8 cellular contexts compared by ENCODE assay signal in genomic region chr4:176195184-176195978, GRCh38. TPM values are rescaled to one million over a fixed set of nuclear protein-coding genes. Genes with fewer than 3 reads are reported as not detected.
DNase-seq lines count a peak whose midpoint lies in the region; ATAC-seq and TF ChIP-seq lines count a peak whose summit lies in the region.

TSS of gene SPATA4 (minus strand) at chr4:176195585. CDS start at chr4:176195562, 23 bp downstream.

- intact Hi-C loops in dendritic cell treated with granulocyte-macrophage colony-stimulating factor and Interleukin-4, amounts not matched to agents 40 ng/mL and 50 ng/mL, for 4 days (cut with micrococcal nuclease), result loop anchor here (1.0 kb wide), 1 partner anchor 124 kb away; the partner anchor contains the start of gene SPCS3
- intact Hi-C loops in left lung (cut with DNase I), result no loop called here

- H3K36me3 ChIP-seq in BLaER1 treated with 17β-estradiol and CSF1 and Interleukin-3, amounts not matched to agents 10 nM and 100 nM, result no peaks in the 10 kb centered on the region
- H3K36me3 ChIP-seq in left lung, result no peaks in the 10 kb centered on the region

- no peaks in the 10 kb centered on the region for H3K9me3 ChIP-seq in BLaER1 treated with 17β-estradiol and CSF1 and Interleukin-3, amounts not matched to agents 10 nM and 100 nM (replicated peaks in 1 of 11)
- H3K9me3 ChIP-seq in left lung, result no peaks in the 10 kb centered on the region

- H3K4me2 ChIP-seq in BLaER1 treated with 17β-estradiol and CSF1 and Interleukin-3, amounts not matched to agents 10 nM and 100 nM, result peak within 1 kb of the TSS; percentile 81 to 96 (median 88)

- peak within 1 kb of the TSS; percentile 91 for H3K4me3 Mint-ChIP-seq in dendritic cell treated with granulocyte-macrophage colony-stimulating factor and Interleukin-4, amounts not matched to agents 40 ng/mL and 50 ng/mL, for 4 days

- H4K20me1 ChIP-seq in BLaER1 treated with 17β-estradiol and CSF1 and Interleukin-3, amounts not matched to agents 10 nM and 100 nM, result no peaks in the 10 kb centered on the region

- peaks cover 12% of the 10 kb centered on the region for H3K27me3 Mint-ChIP-seq in dendritic cell treated with granulocyte-macrophage colony-stimulating factor and Interleukin-4, amounts not matched to agents 40 ng/mL and 50 ng/mL, for 4 days

- no peaks in the 10 kb centered on the region for H3K27me3 ChIP-seq in BLaER1 treated with 17β-estradiol and CSF1 and Interleukin-3, amounts not matched to agents 10 nM and 100 nM
- H3K27me3 ChIP-seq in left lung, result peaks cover 0 to 4% of the 10 kb centered on the region in 2 donors

- H3K27ac ChIP-seq in BLaER1 treated with 17β-estradiol and CSF1 and Interleukin-3, amounts not matched to agents 10 nM and 100 nM, result peak within 1 kb of the TSS; percentile 34 to 74 (median 63); a peak in 19 of 22 replicates
- peak within 1 kb of the TSS; percentile 70 to 74 for H3K27ac ChIP-seq in left lung

- H3K4me1 ChIP-seq in BLaER1 treated with 17β-estradiol and CSF1 and Interleukin-3, amounts not matched to agents 10 nM and 100 nM, result peaks cover 0 to 16% (median 13%) of the 10 kb centered on the region in 10 experiments; a peak in 14 of 20 replicates
- H3K4me1 ChIP-seq in left lung, result peaks cover 4 to 6% of the 10 kb centered on the region in 2 donors

- no peaks in the 10 kb centered on the region for H3K9me3 Mint-ChIP-seq in dendritic cell treated with granulocyte-macrophage colony-stimulating factor and Interleukin-4, amounts not matched to agents 40 ng/mL and 50 ng/mL, for 4 days

- H3K4me1 Mint-ChIP-seq in dendritic cell treated with granulocyte-macrophage colony-stimulating factor and Interleukin-4, amounts not matched to agents 40 ng/mL and 50 ng/mL, for 4 days (ENCODE audit: low read depth), result peaks cover 11% of the 10 kb centered on the region

- H3K9ac ChIP-seq in BLaER1 treated with 17β-estradiol and CSF1 and Interleukin-3, amounts not matched to agents 10 nM and 100 nM, result peak within 1 kb of the TSS; percentile 60 to 77 (median 69)

- H3K4me3 ChIP-seq in BLaER1 treated with 17β-estradiol and CSF1 and Interleukin-3, amounts not matched to agents 10 nM and 100 nM, result peak within 1 kb of the TSS; percentile 57 to 71 (median 64)
- H3K4me3 ChIP-seq in left lung, result peak within 1 kb of the TSS; percentile 49 to 50

- peak within 1 kb of the TSS; percentile 88 for H3K27ac Mint-ChIP-seq in dendritic cell treated with granulocyte-macrophage colony-stimulating factor and Interleukin-4, amounts not matched to agents 40 ng/mL and 50 ng/mL, for 4 days

- ATAC-seq in GM19438 (IDR thresholded peaks at IDR 0.05; ENCODE audit: low read depth, unreplicated experiment) (peak; percentile 97), HG03565 (IDR thresholded peaks at IDR 0.05; ENCODE audit: unreplicated experiment) (peak; percentile 96), left lung (peak; percentile 98)

- H3K36me3 Mint-ChIP-seq in dendritic cell treated with granulocyte-macrophage colony-stimulating factor and Interleukin-4, amounts not matched to agents 40 ng/mL and 50 ng/mL, for 4 days (ENCODE audit: low read depth), result peaks cover 10% of the 10 kb centered on the region

- no peak for TF ChIP-seq CTCF in left lung (IDR thresholded peaks at IDR 0.05)

- DNase-seq in NCI-H748 treated with DMSO at 0.1 percent for 48 hours (lab: John Stamatoyannopoulos, UW), result peak; percentile 76
- DNase-seq in activated CD4-positive, alpha-beta T cell treated with anti-CD3 and anti-CD28 coated beads, Interleukin-2, amount 50 U/mL, for 4 hours, result peak; percentile 93
- peak; percentile 95 to 99 for DNase-seq in left lung
- DNase-seq in stimulated activated CD4-positive, alpha-beta T cell treated with anti-CD3 and anti-CD28 coated beads, Interleukin-2, amount 100 ng/mL, for 24 hours, result peak; percentile 94 to 95

RNA-seq across cellular contexts. Expression of gene SPATA4, which starts in this region (rescaled TPM):
- under 1 TPM; 0.20 to 0.84 TPM for total RNA-seq in left lung

Comparison
In these comparisons a context has a peak if more than half of its experiments do, and no peak if none do; other contexts are left out.
1. Peak in every context shown above with its lines: DNase-seq, ATAC-seq, H3K4me3 ChIP-seq and H3K27ac ChIP-seq.
2. Peak in DNase-seq, ATAC-seq, H3K4me3 ChIP-seq and H3K27ac ChIP-seq in left lung; RNA of the gene not detected or under 1 TPM.